14 cellular contexts compared by ENCODE assay signal in the genomic region with DNA sequence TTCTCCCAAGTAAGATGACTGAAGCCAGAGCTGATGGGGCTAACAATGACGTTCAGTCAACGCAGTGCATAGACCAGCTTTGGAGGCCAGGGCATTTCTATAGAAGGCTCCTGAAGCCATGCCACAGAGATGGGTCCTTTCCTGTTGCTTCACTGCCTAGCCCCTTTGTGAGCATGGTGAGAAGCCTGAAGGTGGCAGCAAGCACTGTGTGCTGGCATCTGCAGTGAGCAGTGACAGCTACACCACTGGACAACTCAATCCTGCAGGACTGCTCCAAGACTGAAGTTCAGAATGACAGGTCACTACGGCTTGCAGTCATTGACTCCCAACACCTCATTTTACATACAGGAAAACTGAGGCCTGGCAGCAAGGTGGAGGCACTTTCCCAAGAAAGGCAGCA.
A peak's percentile ranks its signal among the peaks of the same experiment; 100 is the strongest.
DNase-seq lines count a peak whose midpoint lies in the region; ATAC-seq and TF ChIP-seq lines count a peak whose summit lies in the region.
"Had no signal": no experiment of that assay in that cellular context is flagged by ENCODE, and none has a peak within 500 bp of the region (broad histone marks: within the 10 kb centered on the region; RNA-seq: fewer than 3 reads in every experiment).

No MANE protein-coding gene starts in this region.

- no peak overlapping the region for H4K8ac ChIP-seq in neuronal stem cell (ENCODE audit: low read depth, low read length)

- no peak overlapping the region for H2AK5ac ChIP-seq in neuronal stem cell (ENCODE audit: low read depth, low read length)

- no CpG with 5 or more reads among the region's 3 CpGs for WGBS in neuronal stem cell (ENCODE audit: extremely low coverage in 2 of 2, insufficient read length in 2 of 2, insufficient replicate concordance in 1 of 2), 2 donors

- no peak overlapping the region for H3K4ac ChIP-seq in neuronal stem cell (ENCODE audit: low read length)

- ATAC-seq in RWPE2 (ENCODE audit: low read depth): peak; percentile 22; the same call in 1 of the 3 replicates
- no peak for ATAC-seq in HG02885 (IDR thresholded peaks at IDR 0.05; ENCODE audit: poor library complexity, unreplicated experiment)

- peak; percentile 12 for DNase-seq in DMS53 (lab: John Stamatoyannopoulos, UW)
- no peak for DNase-seq in DMS53 treated with DMSO at 0.1 percent for 48 hours (lab: John Stamatoyannopoulos, UW; ENCODE audit: unreplicated experiment)
- no peak for DNase-seq in RWPE2 (ENCODE audit: low spot score)
- no peak for DNase-seq in fibroblast of villous mesenchyme (ENCODE audit: low read depth)
- DNase-seq in pons (ENCODE audit: low spot score): peak; percentile 69
- DNase-seq in neuronal stem cell (ENCODE audit: low spot score): no peak
- DNase-seq in GM10266 (ENCODE audit: extremely low spot score): no peak
- DNase-seq: activated naive CD4-positive, alpha-beta T cell treated with anti-CD3 and anti-CD28 coated beads for 36 hours; erythroblast; NCI-H2171 treated with DMSO at 0.1 percent for 48 hours; OCI-M1 had no signal

- H2BK15ac ChIP-seq in neuronal stem cell (ENCODE audit: low read length): no peak overlapping the region

- H3K27ac ChIP-seq in RWPE2 (ENCODE audit: poor library complexity, severe bottlenecking) (peak overlapping the region; percentile 62), neuronal stem cell (replicated peaks; ENCODE audit: low read length) (no peak overlapping the region)
- H3K27ac ChIP-seq: 22Rv1 had no signal

- H4K91ac ChIP-seq in neuronal stem cell (ENCODE audit: low read depth, low read length, poor library complexity): no peak overlapping the region

- peaks cover 51% of the 10 kb centered on the region for H3K4me1 ChIP-seq in RWPE2 (ENCODE audit: insufficient read depth, poor library complexity, severe bottlenecking)
- peaks cover 3 to 20% of the 10 kb centered on the region in 2 donors for H3K4me1 ChIP-seq in neuronal stem cell (ENCODE audit: control insufficient read depth in 2 of 2, insufficient read depth in 1 of 2, low read depth in 1 of 2, low read length in 2 of 2)

- H3K9me3 ChIP-seq in RWPE2 (ENCODE audit: severe bottlenecking) (no peaks in the 10 kb centered on the region), neuronal stem cell (replicated peaks in 1 of 2; ENCODE audit: control insufficient read depth in 2 of 2, insufficient read depth in 1 of 2, low read depth in 1 of 2, low read length in 2 of 2) (peaks cover 0 to 9% of the 10 kb centered on the region in 2 donors)
- H3K9me3 ChIP-seq: tibial nerve had no signal

- H2BK12ac ChIP-seq in neuronal stem cell (ENCODE audit: low read length): no peak overlapping the region

- no peak overlapping the region for H3K9ac ChIP-seq in neuronal stem cell (ENCODE audit: low read depth, low read length, poor library complexity)

- no peak overlapping the region for H2AFZ ChIP-seq in neuronal stem cell (ENCODE audit: low read length)

- no peak overlapping the region for H3K23ac ChIP-seq in neuronal stem cell (ENCODE audit: low read depth, low read length, poor library complexity)

- H3K27me3 ChIP-seq in RWPE2 (ENCODE audit: insufficient read depth, poor library complexity, severe bottlenecking): no peaks in the 10 kb centered on the region
- H3K27me3 ChIP-seq in neuronal stem cell (ENCODE audit: control insufficient read depth in 3 of 3, insufficient read depth in 3 of 3, low read depth in 1 of 3, low read length in 3 of 3): peaks cover 0 to 21% (median 0%) of the 10 kb centered on the region in 3 experiments
- H3K27me3 ChIP-seq: tibial nerve had no signal

- H3K79me1 ChIP-seq in neuronal stem cell (ENCODE audit: low read depth, low read length): no peaks in the 10 kb centered on the region

- no peak overlapping the region for H2BK120ac ChIP-seq in neuronal stem cell (ENCODE audit: low read depth, low read length)

- H3K14ac ChIP-seq in neuronal stem cell (ENCODE audit: low read length): no peak overlapping the region

- H3K4me2 ChIP-seq in neuronal stem cell (ENCODE audit: insufficient read depth, low read length, poor library complexity, severe bottlenecking): no peak overlapping the region

- peak; percentile 39 for TF ChIP-seq CTCF in RWPE2 (IDR thresholded peaks at IDR 0.05; ENCODE audit: poor library complexity, severe bottlenecking)
- TF ChIP-seq CTCF in fibroblast of villous mesenchyme (IDR thresholded peaks at IDR 0.05; ENCODE audit: insufficient read depth, low read depth, low read length): peak; percentile 5
- no peak for TF ChIP-seq CTCF in GM10266 (IDR thresholded peaks at IDR 0.05; ENCODE audit: control insufficient read depth, insufficient read depth, low read depth, missing control alignments)

- H3K36me3 ChIP-seq in RWPE2 (ENCODE audit: low read depth) (no peaks in the 10 kb centered on the region), neuronal stem cell (replicated peaks in 1 of 2; ENCODE audit: control insufficient read depth in 2 of 2, insufficient read depth in 2 of 2, low read length in 2 of 2) (no peaks in the 10 kb centered on the region)
- H3K36me3 ChIP-seq: tibial nerve had no signal

- no peak overlapping the region for H3K18ac ChIP-seq in neuronal stem cell (ENCODE audit: low read length)

- H3K4me3 ChIP-seq in RWPE2 (ENCODE audit: severe bottlenecking): no peak overlapping the region
- H3K4me3 ChIP-seq in fibroblast of villous mesenchyme (ENCODE audit: low read depth, low read length): no peak overlapping the region
- no peak overlapping the region for H3K4me3 ChIP-seq in neuronal stem cell (ENCODE audit: low read length in 2 of 2)
- H3K4me3 ChIP-seq: tibial nerve had no signal

- no peak overlapping the region for H2BK5ac ChIP-seq in neuronal stem cell (ENCODE audit: low read length)

Comparison
In these comparisons a context has a peak if more than half of its experiments do, and no peak if none do; other contexts are left out.
1. DNase-seq: peak in DMS53 (single experiment) and pons (single experiment); none in DMS53 treated with DMSO at 0.1 percent for 48 hours (single experiment), RWPE2 (single experiment), fibroblast of villous mesenchyme (single experiment), neuronal stem cell (single experiment) and GM10266 (single experiment).